30 cellular contexts compared by ENCODE assay signal in genomic region chr2:158013791-158014190, GRCh38.
DNase-seq lines count a peak whose midpoint lies in the region; ATAC-seq and TF ChIP-seq lines count a peak whose summit lies in the region.
"Had no signal": no experiment of that assay in that cellular context is flagged by ENCODE, and none has a peak within 500 bp of the region (broad histone marks: within the 10 kb centered on the region; RNA-seq: fewer than 3 reads in every experiment).

No MANE protein-coding gene starts in this region.

- H3K23ac ChIP-seq in mesenchymal stem cell (ENCODE audit: low read length in 2 of 2), result no peak overlapping the region

- H3K36me3 Mint-ChIP-seq in stimulated activated effector memory CD8-positive, alpha-beta T cell treated with anti-CD3 and anti-CD28 coated beads, Interleukin-12 subunit alpha, Interleukin-12 subunit beta, amount 100 ng/mL, for 72 hours, result no peaks in the 10 kb centered on the region
- H3K36me3 Mint-ChIP-seq: activated naive CD8-positive, alpha-beta T cell treated with anti-CD3 and anti-CD28 coated beads, Interleukin-2, amount 10 ng/mL, durations not matched to agents 7 days and 5 days; CD8-positive, alpha-beta T cell had no signal

- no peaks in the 10 kb centered on the region for H3K36me3 ChIP-seq in adipocyte (ENCODE audit: control insufficient read depth, insufficient read depth, low read length, severe bottlenecking)
- H3K36me3 ChIP-seq in mesenchymal stem cell (ENCODE audit: control insufficient read depth in 1 of 2, insufficient read depth in 2 of 2, low read depth in 1 of 2, low read length in 2 of 2), result no peaks in the 10 kb centered on the region
- H3K36me3 ChIP-seq in suprapubic skin, result no peaks in the 10 kb centered on the region
- H3K36me3 ChIP-seq: esophagus squamous epithelium, gastroesophageal sphincter had no signal

- peaks cover 9% of the 10 kb centered on the region for H3K4me1 Mint-ChIP-seq in stimulated activated effector memory CD8-positive, alpha-beta T cell treated with anti-CD3 and anti-CD28 coated beads, Interleukin-12 subunit alpha, Interleukin-12 subunit beta, amount 100 ng/mL, for 72 hours

- no peak overlapping the region for H3K4ac ChIP-seq in mesenchymal stem cell (ENCODE audit: low read depth in 1 of 2, low read length in 2 of 2)

- H3K14ac ChIP-seq in mesenchymal stem cell (ENCODE audit: low read length in 2 of 2), result no peak overlapping the region

- no peak overlapping the region for H3K4me3 ChIP-seq in adipocyte (ENCODE audit: low read length)
- no peak overlapping the region for H3K4me3 ChIP-seq in mesenchymal stem cell (ENCODE audit: insufficient read depth in 1 of 2, low read depth in 1 of 2, low read length in 2 of 2)
- no peak overlapping the region for H3K4me3 ChIP-seq in suprapubic skin
- H3K4me3 ChIP-seq: esophagus squamous epithelium, gastroesophageal sphincter had no signal

- no peaks in the 10 kb centered on the region for H3K79me1 ChIP-seq in mesenchymal stem cell (replicated peaks; ENCODE audit: low read length, poor library complexity, severe bottlenecking)

- no peak overlapping the region for H2AFZ ChIP-seq in mesenchymal stem cell (ENCODE audit: low read depth, low read length)

- no peak for ATAC-seq in stimulated activated effector memory CD8-positive, alpha-beta T cell treated with anti-CD3 and anti-CD28 coated beads, Interleukin-12 subunit alpha, Interleukin-12 subunit beta, amount 100 ng/mL, for 72 hours
- ATAC-seq: activated CD4-positive, alpha-beta T cell treated with anti-CD3 and anti-CD28 coated beads for 36 hours; CD8-positive, alpha-beta T cell; gastroesophageal sphincter; left lobe of liver; Right ventricle myocardium inferior; SK-N-SH treated with all-trans-retinoic acid at 6 μM for 48 hours; T-helper 17 cell had no signal

- TF ChIP-seq EP300 in suprapubic skin (IDR thresholded peaks at IDR 0.05), result no peak

- no peak overlapping the region for H2AK5ac ChIP-seq in mesenchymal stem cell (ENCODE audit: low read length, severe bottlenecking)

- TF ChIP-seq CTCF in suprapubic skin (IDR thresholded peaks at IDR 0.05), result no peak

- no peak overlapping the region for H2BK5ac ChIP-seq in mesenchymal stem cell (ENCODE audit: low read depth, low read length, poor library complexity, severe bottlenecking)

- H3K9me3 ChIP-seq in adipocyte (ENCODE audit: control insufficient read depth, low read length) (no peaks in the 10 kb centered on the region), mesenchymal stem cell (ENCODE audit: control insufficient read depth, low read length) (no peaks in the 10 kb centered on the region), suprapubic skin (no peaks in the 10 kb centered on the region)
- H3K9me3 ChIP-seq: esophagus squamous epithelium, gastroesophageal sphincter had no signal

- H3K4me1 ChIP-seq in adipocyte (ENCODE audit: control insufficient read depth, insufficient read depth, low read length) (peaks cover 8% of the 10 kb centered on the region), mesenchymal stem cell (ENCODE audit: control insufficient read depth, insufficient read depth, low read depth, low read length) (no peaks in the 10 kb centered on the region), suprapubic skin (peaks cover 3% of the 10 kb centered on the region)

- H2BK15ac ChIP-seq in mesenchymal stem cell (ENCODE audit: low read depth, poor library complexity, severe bottlenecking), result no peak overlapping the region

- DNase-seq in NCI-H2171 treated with DMSO at 0.1 percent for 48 hours (lab: John Stamatoyannopoulos, UW) (peak; percentile 30), NCI-H2171 (lab: John Stamatoyannopoulos, UW) (no peak), adipocyte (ENCODE audit: low read depth) (no peak), mesenchymal stem cell (peak; percentile 49), suprapubic skin (ENCODE audit: low spot score in 2 of 2) (no peak), NCI-H2081 treated with DMSO at 0.1 percent for 48 hours (lab: John Stamatoyannopoulos, UW) (no peak)
- no peak for DNase-seq in activated CD4-positive, CD25-positive, alpha-beta regulatory T cell (lab: John Stamatoyannopoulos, UW)
- no peak for DNase-seq in stimulated activated effector memory CD8-positive, alpha-beta T cell treated with anti-CD3 and anti-CD28 coated beads, Interleukin-12 subunit alpha, Interleukin-12 subunit beta, amount 100 ng/mL, for 72 hours (ENCODE audit: low spot score in 2 of 2)
- DNase-seq: 8988T; activated CD4-positive, alpha-beta T cell treated with anti-CD3 and anti-CD28 coated beads for 36 hours; activated CD8-positive, alpha-beta memory T cell treated with anti-CD3 and anti-CD28 coated beads for 24 hours; activated gamma-delta T cell; activated naive CD8-positive, alpha-beta T cell treated with anti-CD3 and anti-CD28 coated beads, Interleukin-2, amount 10 ng/mL, durations not matched to agents 7 days and 5 days; activated T-cell treated with anti-CD3 and anti-CD28 coated beads, Interleukin-2, amount 50 U/mL, for 1 hour; CD8-positive, alpha-beta T cell; central memory CD4-positive, alpha-beta T cell; EL; esophagus squamous epithelium; HCEC 1CT; hippocampal formation; mesendoderm; NCI-H1105 treated with DMSO at 0.1 percent for 48 hours; NCI-H2029; NCI-H446 treated with DMSO at 0.1 percent for 48 hours; T-helper 17 cell had no signal

- H3K4me2 ChIP-seq in mesenchymal stem cell (ENCODE audit: low read length, poor library complexity, severe bottlenecking), result no peak overlapping the region

- H2BK12ac ChIP-seq in mesenchymal stem cell (ENCODE audit: low read length in 2 of 2), result no peak overlapping the region

- WGBS in mesenchymal stem cell, result 53% methylated on average over 4 of the region's 4 CpGs
- 64% methylated on average over 4 of the region's 4 CpGs for WGBS in suprapubic skin

- H3K4me3 Mint-ChIP-seq in stimulated activated effector memory CD8-positive, alpha-beta T cell treated with anti-CD3 and anti-CD28 coated beads, Interleukin-12 subunit alpha, Interleukin-12 subunit beta, amount 100 ng/mL, for 72 hours, result no peak overlapping the region
- H3K4me3 Mint-ChIP-seq: activated CD4-positive, alpha-beta T cell treated with anti-CD3 and anti-CD28 coated beads for 36 hours; activated naive CD8-positive, alpha-beta T cell treated with anti-CD3 and anti-CD28 coated beads, Interleukin-2, amount 10 ng/mL, durations not matched to agents 7 days and 5 days; CD8-positive, alpha-beta T cell; dendritic cell treated with granulocyte-macrophage colony-stimulating factor and Interleukin-4, amounts not matched to agents 40 ng/mL and 50 ng/mL, for 4 days; T-helper 17 cell had no signal

- H2BK120ac ChIP-seq in mesenchymal stem cell (ENCODE audit: low read depth, low read length), result no peak overlapping the region

- peak overlapping the region; percentile 29 for H4K8ac ChIP-seq in mesenchymal stem cell (ENCODE audit: low read length)

- H3K18ac ChIP-seq in mesenchymal stem cell (ENCODE audit: low read depth in 1 of 2, low read length in 2 of 2), result peak overlapping the region in 1 of 2 experiments; percentile 46

- no peak overlapping the region for H3K27ac ChIP-seq in mesenchymal stem cell (ENCODE audit: low read length, poor library complexity, severe bottlenecking)
- H3K27ac ChIP-seq in suprapubic skin, result no peak overlapping the region
- H3K27ac ChIP-seq: gastroesophageal sphincter had no signal

- H3K27ac Mint-ChIP-seq in stimulated activated effector memory CD8-positive, alpha-beta T cell treated with anti-CD3 and anti-CD28 coated beads, Interleukin-12 subunit alpha, Interleukin-12 subunit beta, amount 100 ng/mL, for 72 hours, result no peak overlapping the region
- H3K27ac Mint-ChIP-seq: activated CD4-positive, alpha-beta T cell treated with anti-CD3 and anti-CD28 coated beads for 36 hours; activated naive CD8-positive, alpha-beta T cell treated with anti-CD3 and anti-CD28 coated beads, Interleukin-2, amount 10 ng/mL, durations not matched to agents 7 days and 5 days; CD8-positive, alpha-beta T cell; dendritic cell treated with granulocyte-macrophage colony-stimulating factor and Interleukin-4, amounts not matched to agents 40 ng/mL and 50 ng/mL, for 4 days; T-helper 17 cell had no signal

- no peak for TF ChIP-seq POLR2A in suprapubic skin (IDR thresholded peaks at IDR 0.05)

- no peaks in the 10 kb centered on the region for H3K27me3 ChIP-seq in adipocyte (replicated peaks; ENCODE audit: control insufficient read depth, insufficient read depth, low read length)
- H3K27me3 ChIP-seq in mesenchymal stem cell (ENCODE audit: control insufficient read depth in 1 of 2, insufficient read depth in 1 of 2, low read length in 2 of 2), result no peaks in the 10 kb centered on the region
- H3K27me3 ChIP-seq in suprapubic skin, result no peaks in the 10 kb centered on the region
- H3K27me3 ChIP-seq: esophagus squamous epithelium, gastroesophageal sphincter had no signal

- H3K9me3 Mint-ChIP-seq in stimulated activated effector memory CD8-positive, alpha-beta T cell treated with anti-CD3 and anti-CD28 coated beads, Interleukin-12 subunit alpha, Interleukin-12 subunit beta, amount 100 ng/mL, for 72 hours, result no peaks in the 10 kb centered on the region
- H3K9me3 Mint-ChIP-seq: activated naive CD8-positive, alpha-beta T cell treated with anti-CD3 and anti-CD28 coated beads, Interleukin-2, amount 10 ng/mL, durations not matched to agents 7 days and 5 days; CD8-positive, alpha-beta T cell had no signal

- no peak overlapping the region for H4K91ac ChIP-seq in mesenchymal stem cell (ENCODE audit: low read length)

- H3K9ac ChIP-seq in adipocyte (ENCODE audit: low read length), result peak overlapping the region; percentile 6
- no peak overlapping the region for H3K9ac ChIP-seq in mesenchymal stem cell (ENCODE audit: low read length)

Comparison
In these comparisons a context has a peak if more than half of its experiments do, and no peak if none do; other contexts are left out.
1. DNase-seq: peak in NCI-H2171 treated with DMSO at 0.1 percent for 48 hours (single experiment) and mesenchymal stem cell (single experiment); none in NCI-H2171 (single experiment), adipocyte (single experiment), activated CD4-positive, CD25-positive, alpha-beta regulatory T cell (0 of 4), suprapubic skin (0 of 2), stimulated activated effector memory CD8-positive, alpha-beta T cell treated with anti-CD3 and anti-CD28 coated beads, Interleukin-12 subunit alpha, Interleukin-12 subunit beta, amount 100 ng/mL, for 72 hours (0 of 2) and NCI-H2081 treated with DMSO at 0.1 percent for 48 hours (single experiment).